22 cellular contexts compared by ENCODE assay signal in genomic region chr14:98700748-98701147, GRCh38.
"Had no signal": no experiment of that assay in that cellular context is flagged by ENCODE, and none has a peak within 500 bp of the region (broad histone marks: within the 10 kb centered on the region; RNA-seq: fewer than 3 reads in every experiment).

No MANE protein-coding gene starts in this region.

- H3K4me3 ChIP-seq: breast epithelium had no signal

- H3K4me3 Mint-ChIP-seq: activated B cell treated with CpG ODN at 0.5 μM for 24 hours; activated CD4-positive, alpha-beta T cell treated with anti-CD3 and anti-CD28 coated beads, Interleukin-2, amount 10 ng/mL, durations not matched to agents 24 days and 14 days; activated CD8-positive, alpha-beta memory T cell treated with anti-CD3 and anti-CD28 coated beads, Interleukin-2, amount 10 ng/mL, durations not matched to agents 7 days and 5 days; activated naive CD4-positive, alpha-beta T cell treated with anti-CD3 and anti-CD28 coated beads, Interleukin-2, amount 50 U/mL, for 24 hours; activated T-cell treated with anti-CD3 and anti-CD28 coated beads, Interleukin-2, amount 50 U/mL, for 24 hours; activated T-helper 1 cell treated with anti-CD3 and anti-CD28 coated beads, Interleukin-12 subunit alpha, Interleukin-12 subunit beta, Interleukin-2, Interleukin-4 antibody, amounts not matched to agents 30 ng/mL and 10 ng/mL and 1 ng/mL, durations not matched to agents 14 hours and 24 hours and 36 hours; T-helper 17 cell had no signal

- H3K27me3 Mint-ChIP-seq: activated B cell treated with CpG ODN at 0.5 μM for 24 hours; activated CD8-positive, alpha-beta memory T cell treated with anti-CD3 and anti-CD28 coated beads, Interleukin-2, amount 10 ng/mL, durations not matched to agents 7 days and 5 days; activated naive CD4-positive, alpha-beta T cell treated with anti-CD3 and anti-CD28 coated beads, Interleukin-2, amount 50 U/mL, for 24 hours; activated T-cell treated with anti-CD3 and anti-CD28 coated beads, Interleukin-2, amount 50 U/mL, for 24 hours; T-helper 17 cell had no signal

- H3K4me1 Mint-ChIP-seq: activated B cell treated with CpG ODN at 0.5 μM for 24 hours had no signal

- H3K27ac ChIP-seq: breast epithelium had no signal

- H3K27ac Mint-ChIP-seq: activated B cell treated with CpG ODN at 0.5 μM for 24 hours; activated CD4-positive, alpha-beta T cell treated with anti-CD3 and anti-CD28 coated beads, Interleukin-2, amount 10 ng/mL, durations not matched to agents 24 days and 14 days; activated CD8-positive, alpha-beta memory T cell treated with anti-CD3 and anti-CD28 coated beads, Interleukin-2, amount 10 ng/mL, durations not matched to agents 7 days and 5 days; activated naive CD4-positive, alpha-beta T cell treated with anti-CD3 and anti-CD28 coated beads, Interleukin-2, amount 50 U/mL, for 24 hours; activated T-cell treated with anti-CD3 and anti-CD28 coated beads, Interleukin-2, amount 50 U/mL, for 24 hours; activated T-helper 1 cell treated with anti-CD3 and anti-CD28 coated beads, Interleukin-12 subunit alpha, Interleukin-12 subunit beta, Interleukin-2, Interleukin-4 antibody, amounts not matched to agents 30 ng/mL and 10 ng/mL and 1 ng/mL, durations not matched to agents 14 hours and 24 hours and 36 hours; T-helper 17 cell had no signal

- H3K36me3 ChIP-seq: breast epithelium had no signal

- DNase-seq: activated B cell treated with CpG ODN at 0.5 μM for 24 hours; activated CD4-positive, alpha-beta T cell treated with anti-CD3 and anti-CD28 coated beads for 1 hour; activated CD4-positive, alpha-beta T cell treated with anti-CD3 and anti-CD28 coated beads, Interleukin-2, amount 10 ng/mL, durations not matched to agents 24 days and 14 days; activated CD4-positive, alpha-beta T cell treated with anti-CD3 and anti-CD28 coated beads, Interleukin-2, amount 50 U/mL, for 48 hours; activated CD8-positive, alpha-beta memory T cell treated with anti-CD3 and anti-CD28 coated beads, Interleukin-2, amount 10 ng/mL, durations not matched to agents 7 days and 5 days; activated effector memory CD4-positive, alpha-beta T cell treated with Interleukin-2 at 50 U/mL for 16 hours; activated naive CD4-positive, alpha-beta T cell; activated T-cell treated with anti-CD3 and anti-CD28 coated beads, Interleukin-2, amount 50 U/mL, for 24 hours; aorta; central memory CD4-positive, alpha-beta T cell; NCI-H1048; NCI-H1417; NCI-H1930; NCI-H446; PC-3; SHP77; T-helper 17 cell; T-helper 9 cell had no signal

- H3K4me1 ChIP-seq: breast epithelium had no signal

- FAIRE-seq: RCC 7860 had no signal

- ATAC-seq: activated CD8-positive, alpha-beta memory T cell treated with anti-CD3 and anti-CD28 coated beads, Interleukin-2, amount 10 ng/mL, durations not matched to agents 7 days and 5 days; PC-3; T-helper 17 cell had no signal
